1 cellular context compared by ENCODE assay signal in genomic region chr11:67482736-67483497, GRCh38.
A peak's percentile ranks its signal among the peaks of the same experiment; 100 is the strongest.
TF ChIP-seq lines count a peak whose summit lies in the region.

AIP (plus strand) TSS chr11:67483026; CDS start chr11:67483159, 133 bp downstream.

TF ChIP-seq in HepG2, 621 proteins besides CTCF, POLR2A, EP300 and RAD21 (continued from another document):
- TF ChIP-seq ZBED4 (CRISPR knock-in tag; IDR thresholded peaks at IDR 0.05; ENCODE audit: borderline replicate concordance) (peak; percentile 74; the same call in 1 of the 2 replicates), ZNF878 (CRISPR knock-in tag; IDR thresholded peaks at IDR 0.05) (peak; percentile 97), ATF4 (CRISPR knock-in tag; IDR thresholded peaks at IDR 0.05) (peak in 1 of 2 experiments; percentile 46; a peak in 1 of 4 replicates), ZBTB44 (CRISPR knock-in tag; IDR thresholded peaks at IDR 0.05) (peak; percentile 98), HIVEP1 (CRISPR knock-in tag; IDR thresholded peaks at IDR 0.05) (peak; percentile 94), KDM2A (CRISPR knock-in tag; IDR thresholded peaks at IDR 0.05; ENCODE audit: borderline replicate concordance, low read depth) (peak; percentile 89), ZNF704 (CRISPR knock-in tag; IDR thresholded peaks at IDR 0.05; ENCODE audit: borderline replicate concordance) (peak; percentile 99), CCDC6 (CRISPR knock-in tag; IDR thresholded peaks at IDR 0.05) (peak; percentile 94), MXD1 (CRISPR knock-in tag; IDR thresholded peaks at IDR 0.05) (peak; percentile 92), ZNF24 (IDR thresholded peaks at IDR 0.05) (0 out of 2 replicates have a peak, but pooled peaks have one; percentile 10), ZNF605 (CRISPR knock-in tag; IDR thresholded peaks at IDR 0.05) (peak; percentile 99), FOXA1 (IDR thresholded peaks at IDR 0.05) (no peak), FOXA1 (CRISPR knock-in tag; IDR thresholded peaks at IDR 0.05) (0 out of 2 replicates have a peak, but pooled peaks have one; percentile 20), ZNF484 (CRISPR knock-in tag; IDR thresholded peaks at IDR 0.05; ENCODE audit: borderline replicate concordance, low read depth) (peak; percentile 84; the same call in 1 of the 2 replicates), ZNF549 (CRISPR knock-in tag; IDR thresholded peaks at IDR 0.05) (no peak), ZNF224 (CRISPR knock-in tag; IDR thresholded peaks at IDR 0.05) (peak; percentile 87), ZNF543 (CRISPR knock-in tag; IDR thresholded peaks at IDR 0.05) (peak; percentile 98), ZSCAN31 (CRISPR knock-in tag; IDR thresholded peaks at IDR 0.05; ENCODE audit: low read depth) (peak; percentile 96), ZNF407 (CRISPR knock-in tag; IDR thresholded peaks at IDR 0.05; ENCODE audit: not compliant biosample characterization) (peak; percentile 96), ZXDC (CRISPR knock-in tag; IDR thresholded peaks at IDR 0.05) (no peak), NR2C2 (CRISPR knock-in tag; IDR thresholded peaks at IDR 0.05; ENCODE audit: borderline replicate concordance) (peak; percentile 77), ZNF496 (CRISPR knock-in tag; IDR thresholded peaks at IDR 0.05; ENCODE audit: insufficient replicate concordance) (no peak)
